ENCODE assay signal across 8 cellular contexts in genomic region chr17:40340880-40341807, GRCh38. TPM values are rescaled to one million over a fixed set of nuclear protein-coding genes. Genes with fewer than 3 reads are reported as not detected.
DNase-seq lines count a peak whose midpoint lies in the region; ATAC-seq and TF ChIP-seq lines count a peak whose summit lies in the region.

No MANE protein-coding gene starts in this region.

- H3K9ac ChIP-seq in mesendoderm (ENCODE audit: low read length): peak overlapping the region; percentile 89

- no peak for TF ChIP-seq CTCF in GM13976 (IDR thresholded peaks at IDR 0.05; ENCODE audit: borderline replicate concordance, control extremely low read depth, extremely low read depth, insufficient read depth, missing control alignments)

- H3K79me1 ChIP-seq in mesendoderm (ENCODE audit: low read length): peaks cover 9% of the 10 kb centered on the region

- H3K23ac ChIP-seq in mesendoderm (ENCODE audit: low read length): peak overlapping the region; percentile 83

- H4K8ac ChIP-seq in mesendoderm (ENCODE audit: low read depth, low read length): no peak overlapping the region

- in situ Hi-C loops in GM13976 (cut with MboI; ENCODE audit: low sequenced_read_pairs, unreplicated experiment): no loop called here

- no peak overlapping the region for H3K4ac ChIP-seq in mesendoderm (ENCODE audit: low read depth, low read length)

- peak overlapping the region; percentile 35 for H3K18ac ChIP-seq in mesendoderm (ENCODE audit: low read length)

- DNase-seq in GM13976 (ENCODE audit: low spot score): peak; percentile 86
- peak; percentile 90 for DNase-seq in NCI-H460 (ENCODE audit: extremely low read depth, low read depth)
- peak; percentile 86 for DNase-seq in activated CD8-positive, alpha-beta memory T cell treated with anti-CD3 and anti-CD28 coated beads for 24 hours
- peak; percentile 88 for DNase-seq in effector memory CD4-positive, alpha-beta T cell
- peak; percentile 91 for DNase-seq in mesendoderm
- DNase-seq in stimulated activated CD8-positive, alpha-beta memory T cell treated with anti-CD3 and anti-CD28 coated beads, Interleukin-15, amount 100 ng/mL, for 24 hours (ENCODE audit: low read depth): peak; percentile 58

- peaks cover 17% of the 10 kb centered on the region for H3K79me2 ChIP-seq in mesendoderm (ENCODE audit: control insufficient read depth, insufficient read depth, low read length)

- no peak overlapping the region for H2BK15ac ChIP-seq in mesendoderm (replicated peaks; ENCODE audit: low read depth)

- H4K5ac ChIP-seq in mesendoderm (ENCODE audit: low read length): no peak overlapping the region

- ATAC-seq in HG02870 (IDR thresholded peaks at IDR 0.05; ENCODE audit: unreplicated experiment) (peak; percentile 63), HG03139 (IDR thresholded peaks at IDR 0.05; ENCODE audit: unreplicated experiment) (no peak)

- no peaks in the 10 kb centered on the region for H3K9me3 ChIP-seq in effector memory CD4-positive, alpha-beta T cell (ENCODE audit: control insufficient read depth, low read length)

- H3K4me2 ChIP-seq in mesendoderm (ENCODE audit: low read length): peak overlapping the region; percentile 84

- H3K4me3 ChIP-seq in effector memory CD4-positive, alpha-beta T cell (ENCODE audit: insufficient read depth, low read depth, low read length, poor library complexity, severe bottlenecking): peak overlapping the region; percentile 65
- H3K4me3 ChIP-seq in mesendoderm (ENCODE audit: low read length): peak overlapping the region; percentile 79

- peaks cover 17% of the 10 kb centered on the region for H3K36me3 ChIP-seq in effector memory CD4-positive, alpha-beta T cell (ENCODE audit: control insufficient read depth, insufficient read depth, low read length)
- H3K36me3 ChIP-seq in mesendoderm (ENCODE audit: control insufficient read depth, insufficient read depth, low read length): no peaks in the 10 kb centered on the region

- peak overlapping the region; percentile 86 for H3K27ac ChIP-seq in effector memory CD4-positive, alpha-beta T cell (ENCODE audit: insufficient read depth, low read length, poor library complexity, severe bottlenecking)
- H3K27ac ChIP-seq in mesendoderm (ENCODE audit: low read depth, low read length): peak overlapping the region; percentile 46

- no peak overlapping the region for H2BK5ac ChIP-seq in mesendoderm (ENCODE audit: low read length)

- WGBS in mesendoderm (ENCODE audit: extremely low coverage, insufficient coverage, low lambda C conversion rate): no CpG with 5 or more reads among the region's 55 CpGs

- H2BK120ac ChIP-seq in mesendoderm (ENCODE audit: low read depth, low read length): no peak overlapping the region

- no peak overlapping the region for H2AK5ac ChIP-seq in mesendoderm (ENCODE audit: low read length)

- peak overlapping the region; percentile 97 for H3K56ac ChIP-seq in mesendoderm (ENCODE audit: low read length)

- H3K27me3 ChIP-seq in effector memory CD4-positive, alpha-beta T cell (replicated peaks; ENCODE audit: control insufficient read depth, insufficient read depth, low read length, poor library complexity, severe bottlenecking): no peaks in the 10 kb centered on the region
- no peaks in the 10 kb centered on the region for H3K27me3 ChIP-seq in mesendoderm (ENCODE audit: insufficient read depth, low read length, poor library complexity)

- H3K4me1 ChIP-seq in effector memory CD4-positive, alpha-beta T cell (ENCODE audit: control insufficient read depth, insufficient read depth, low read length, poor library complexity, severe bottlenecking): peaks cover 73% of the 10 kb centered on the region
- peaks cover 19% of the 10 kb centered on the region for H3K4me1 ChIP-seq in mesendoderm (ENCODE audit: control insufficient read depth, low read depth, low read length)

RNA-seq across cellular contexts. Expression of gene GJD3, which starts 23.4 kb away (rescaled TPM):
- not detected in 2 replicates for total RNA-seq in NCI-H460 (2014; rRNA removed; shearing (Covaris generic))
- polyA plus RNA-seq in NCI-H460 (2014; cell fraction: nucleus; rRNA removed): not detected in 2 replicates
- polyA plus RNA-seq in mesendoderm (2013, experiment 1 of 2): not detected
- polyA plus RNA-seq in mesendoderm (2013, experiment 2 of 2): not detected

RNA-seq across cellular contexts. Expression of gene RARA, which starts 32.2 kb away (rescaled TPM):
- 10.6 and 12.1 TPM in 2 replicates for total RNA-seq in NCI-H460 (2014; rRNA removed; shearing (Covaris generic))
- 12.1 and 12.2 TPM in 2 replicates for polyA plus RNA-seq in NCI-H460 (2014; cell fraction: nucleus; rRNA removed)
- 30.6 TPM for polyA plus RNA-seq in mesendoderm (2013, experiment 1 of 2)
- polyA plus RNA-seq in mesendoderm (2013, experiment 2 of 2): 29.9 TPM

RNA-seq across cellular contexts. Expression of gene CDC6, which starts 53.5 kb away (rescaled TPM):
- total RNA-seq in NCI-H460 (2014; rRNA removed; shearing (Covaris generic)): 17.3 and 17.6 TPM in 2 replicates
- 62.7 and 69.1 TPM in 2 replicates for polyA plus RNA-seq in NCI-H460 (2014; cell fraction: nucleus; rRNA removed)
- 114 TPM for polyA plus RNA-seq in mesendoderm (2013, experiment 1 of 2)
- 117 TPM for polyA plus RNA-seq in mesendoderm (2013, experiment 2 of 2)
